In the genomic region with DNA sequence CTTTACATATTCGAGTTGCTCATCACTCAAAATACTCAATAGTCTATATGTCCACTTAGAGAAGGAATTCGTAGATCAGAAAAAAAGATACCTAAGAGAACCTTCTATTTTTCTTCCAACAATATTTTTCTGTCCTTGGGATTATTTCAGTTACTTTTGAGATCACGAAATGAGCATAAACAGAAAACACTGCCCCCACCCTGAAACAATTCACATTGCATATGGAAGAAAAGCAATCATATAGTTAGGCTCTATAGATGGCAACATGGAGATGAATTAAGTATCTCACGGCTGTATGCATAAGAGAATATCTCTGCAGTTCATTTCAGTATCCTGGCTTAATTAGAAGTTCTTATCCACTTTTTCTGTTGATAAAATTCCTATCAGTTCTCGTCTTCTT, we compare ENCODE assay signal across 24 cellular contexts.
DNase-seq lines count a peak whose midpoint lies in the region; ATAC-seq, FAIRE-seq and TF ChIP-seq lines count a peak whose summit lies in the region.
"Had no signal": no experiment of that assay in that cellular context is flagged by ENCODE, and none has a peak within 500 bp of the region (broad histone marks: within the 10 kb centered on the region; RNA-seq: fewer than 3 reads in every experiment).

No MANE protein-coding gene starts in this region.

- no peaks in the 10 kb centered on the region for H3K36me3 Mint-ChIP-seq in HFFc6 (ENCODE audit: low read depth)
- H3K36me3 Mint-ChIP-seq: activated naive CD8-positive, alpha-beta T cell treated with anti-CD3 and anti-CD28 coated beads for 36 hours; CD8-positive, alpha-beta T cell; naive B cell had no signal

- no peaks in the 10 kb centered on the region for H3F3A ChIP-seq in PC-3 (ENCODE audit: low read length, unreplicated experiment)

- no peaks in the 10 kb centered on the region for H3K9me2 ChIP-seq in PC-3 (replicated peaks; ENCODE audit: low read length)

- H3K27ac Mint-ChIP-seq in HFFc6 = no peak overlapping the region
- H3K27ac Mint-ChIP-seq: activated CD8-positive, alpha-beta T cell treated with anti-CD3 and anti-CD28 coated beads for 36 hours; activated naive CD8-positive, alpha-beta T cell treated with anti-CD3 and anti-CD28 coated beads for 36 hours; CD8-positive, alpha-beta T cell; naive B cell had no signal

- H3K9ac ChIP-seq in PC-3 (ENCODE audit: low read length) = no peak overlapping the region

- no peak overlapping the region for H2AFZ ChIP-seq in PC-3 (ENCODE audit: low read length)

- no peak overlapping the region for H3K4me3 Mint-ChIP-seq in HFFc6
- H3K4me3 Mint-ChIP-seq: activated CD8-positive, alpha-beta T cell treated with anti-CD3 and anti-CD28 coated beads for 36 hours; activated naive CD8-positive, alpha-beta T cell treated with anti-CD3 and anti-CD28 coated beads for 36 hours; CD8-positive, alpha-beta T cell; naive B cell had no signal

- H3K4me1 Mint-ChIP-seq in HFFc6 (ENCODE audit: low read depth) = no peaks in the 10 kb centered on the region

- H4K20me1 ChIP-seq in PC-3 (ENCODE audit: low read length) = no peaks in the 10 kb centered on the region

- H3K4me3 ChIP-seq in PC-3 (ENCODE audit: low read length) (no peak overlapping the region), fibroblast of pulmonary artery (replicated peaks; ENCODE audit: low read depth, low read length) (no peak overlapping the region), dorsolateral prefrontal cortex (no peak overlapping the region)
- H3K4me3 ChIP-seq: transverse colon had no signal

- BruUV-seq in PC-3 (replicated peaks; lab: Mats Ljungman, UMichigan) = no TSS peak

- intact Hi-C loops in PC-3 (cut with micrococcal nuclease) = no loop called here
- intact Hi-C loops in dorsolateral prefrontal cortex (cut with DNase I) = no loop called here

- ATAC-seq in PC-3 = no peak
- ATAC-seq: activated CD4-positive, CD25-positive, alpha-beta regulatory T cell treated with anti-CD3 and anti-CD28 coated beads, Interleukin-2, amount 50 U/mL, for 24 hours; activated CD8-positive, alpha-beta T cell treated with anti-CD3 and anti-CD28 coated beads for 36 hours; CD8-positive, alpha-beta T cell had no signal

- no peak overlapping the region for H3K4me2 ChIP-seq in PC-3 (ENCODE audit: low read length)

- H3K27me3 ChIP-seq in PC-3 (ENCODE audit: low read length) (peaks cover 20% of the 10 kb centered on the region), dorsolateral prefrontal cortex (no peaks in the 10 kb centered on the region)
- H3K27me3 ChIP-seq: transverse colon had no signal

- no peak for DNase-seq in D721Med (ENCODE audit: insufficient read length, low spot score)
- no peak for DNase-seq in HFFc6
- no peak for DNase-seq in PC-3
- DNase-seq in fibroblast of pulmonary artery (ENCODE audit: low read depth) = peak; percentile 0
- no peak for DNase-seq in dorsolateral prefrontal cortex
- no peak for DNase-seq in activated CD4-positive, CD25-positive, alpha-beta regulatory T cell (lab: John Stamatoyannopoulos, UW)
- no peak for DNase-seq in GM20000 (ENCODE audit: low spot score)
- DNase-seq: activated CD8-positive, alpha-beta T cell treated with anti-CD3 and anti-CD28 coated beads for 36 hours; activated naive CD8-positive, alpha-beta T cell treated with anti-CD3 and anti-CD28 coated beads for 36 hours; CD8-positive, alpha-beta T cell; DMS79; effector CD4-positive, alpha-beta T cell; foreskin melanocyte; HCEC 1CT; IMR-90; mesendoderm; naive B cell; NCI-H2171; NCI-H524 treated with DMSO at 0.1 percent for 48 hours; occipital lobe; transverse colon had no signal

- CTCF ChIA-PET in PC-3 (lab: Charles Lee) = no interaction called here

- peak; percentile 22 for TF ChIP-seq CTCF in D721Med (IDR thresholded peaks at IDR 0.05; ENCODE audit: insufficient read depth, missing control alignments)
- TF ChIP-seq CTCF in HFFc6 (IDR thresholded peaks at IDR 0.05) = 0 out of 2 replicates have a peak, but pooled peaks have one; percentile 9
- peak; percentile 46 for TF ChIP-seq CTCF in PC-3 (conservative IDR thresholded peaks at IDR 0.05; ENCODE audit: low read depth, low read length)
- TF ChIP-seq CTCF in fibroblast of pulmonary artery (IDR thresholded peaks at IDR 0.05; ENCODE audit: low read length, missing control alignments) = no peak
- TF ChIP-seq CTCF in dorsolateral prefrontal cortex (IDR thresholded peaks at IDR 0.05 in 54 of 56, conservative IDR thresholded peaks at IDR 0.05 in 2 of 56; ENCODE audit: low read depth in 1 of 56, partially characterized antibody in 56 of 56) = peak in 2 of 56 donors; percentile 11 to 13
- no peak for TF ChIP-seq CTCF in GM20000 (IDR thresholded peaks at IDR 0.05; ENCODE audit: extremely low read depth, missing control alignments)

- no peaks in the 10 kb centered on the region for H3K79me2 ChIP-seq in PC-3 (ENCODE audit: low read length)

- H3K4me1 ChIP-seq in PC-3 (ENCODE audit: insufficient read depth, low read length) = no peaks in the 10 kb centered on the region
- H3K4me1 ChIP-seq: transverse colon had no signal

- POLR2A ChIA-PET in PC-3 (lab: Charles Lee; ENCODE audit: unreplicated experiment) = no interaction called here

- H3K9me3 Mint-ChIP-seq in HFFc6 = peaks cover 26% of the 10 kb centered on the region
- H3K9me3 Mint-ChIP-seq: activated CD8-positive, alpha-beta T cell treated with anti-CD3 and anti-CD28 coated beads for 36 hours; CD8-positive, alpha-beta T cell had no signal

- peaks cover 1% of the 10 kb centered on the region; the same call in 1 of the 2 replicates for H3K27me3 Mint-ChIP-seq in HFFc6 (ENCODE audit: insufficient read depth)
- H3K27me3 Mint-ChIP-seq: activated CD8-positive, alpha-beta T cell treated with anti-CD3 and anti-CD28 coated beads for 36 hours; activated naive CD8-positive, alpha-beta T cell treated with anti-CD3 and anti-CD28 coated beads for 36 hours; naive B cell had no signal

- H3K27ac ChIP-seq in PC-3 (ENCODE audit: low read length) (no peak overlapping the region), dorsolateral prefrontal cortex (no peak overlapping the region)
- H3K27ac ChIP-seq: HL-60, transverse colon had no signal

- no peaks in the 10 kb centered on the region for H3K9me3 ChIP-seq in PC-3 (ENCODE audit: low read length)
- H3K9me3 ChIP-seq: transverse colon had no signal

- H3K36me3 ChIP-seq in PC-3 (ENCODE audit: low read depth, low read length) = no peaks in the 10 kb centered on the region
- H3K36me3 ChIP-seq: transverse colon had no signal

- FAIRE-seq in D721Med (lab: Jason Lieb, UNC) = peak; percentile 77
- FAIRE-seq: astrocyte had no signal

Comparison
In these comparisons a context has a peak if more than half of its experiments do, and no peak if none do; other contexts are left out.
1. CTCF ChIP-seq: peak in D721Med (single experiment), HFFc6 (single experiment) and PC-3 (single experiment); none in fibroblast of pulmonary artery (single experiment) and GM20000 (single experiment).